Comparison of ENCODE assay signal across 29 cellular contexts in the genomic region with DNA sequence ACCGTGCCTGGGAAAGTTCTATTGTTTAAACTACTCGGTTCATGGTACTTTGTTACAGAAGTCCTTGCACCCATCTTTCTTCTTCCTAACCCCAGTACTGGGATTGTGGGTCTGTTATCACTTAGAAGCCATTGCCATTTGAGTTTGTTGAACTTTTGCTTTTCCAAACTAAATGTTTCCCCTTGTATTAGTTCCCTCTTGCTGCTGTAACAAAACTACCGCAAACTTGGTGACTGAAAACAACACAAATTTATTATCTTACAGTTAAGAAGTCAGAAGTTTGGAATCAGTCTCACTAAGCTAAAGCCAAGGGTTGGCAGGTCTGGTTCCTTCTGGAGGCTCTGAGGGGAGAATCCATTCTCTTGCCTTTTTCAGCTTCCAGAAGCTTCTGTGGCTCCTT. TPM values are rescaled to one million over a fixed set of nuclear protein-coding genes. Genes with fewer than 3 reads are reported as not detected.
"Had no signal": no experiment of that assay in that cellular context is flagged by ENCODE, and none has a peak within 500 bp of the region (broad histone marks: within the 10 kb centered on the region; RNA-seq: fewer than 3 reads in every experiment).

No MANE protein-coding gene starts in this region.

- ATAC-seq: Panc1 had no signal

- H3K4me2 ChIP-seq: KMS-11 had no signal

- H3K27me3 ChIP-seq: brain microvascular endothelial cell, SJCRH30 had no signal

- H3K27ac Mint-ChIP-seq: activated CD4-positive, alpha-beta memory T cell treated with anti-CD3 and anti-CD28 coated beads, Interleukin-2, amount 10 ng/mL, durations not matched to agents 7 days and 5 days; activated CD4-positive, alpha-beta T cell treated with anti-CD3 and anti-CD28 coated beads, Interleukin-2, amount 10 ng/mL, durations not matched to agents 7 days and 5 days had no signal

- H3K9me3 Mint-ChIP-seq: activated CD4-positive, alpha-beta memory T cell treated with anti-CD3 and anti-CD28 coated beads, Interleukin-2, amount 10 ng/mL, durations not matched to agents 7 days and 5 days; activated naive CD4-positive, alpha-beta T cell treated with anti-CD3 and anti-CD28 coated beads for 36 hours; activated T-cell treated with anti-CD3 and anti-CD28 coated beads, Interleukin-2, amount 50 U/mL, for 24 hours had no signal

- H3K27ac ChIP-seq: brain microvascular endothelial cell, KMS-11, SJCRH30, SK-N-MC, WERI-Rb-1 had no signal

- H3K36me3 ChIP-seq: brain microvascular endothelial cell, SJCRH30, WERI-Rb-1 had no signal

- H3K4me3 Mint-ChIP-seq: activated CD4-positive, alpha-beta memory T cell treated with anti-CD3 and anti-CD28 coated beads, Interleukin-2, amount 10 ng/mL, durations not matched to agents 7 days and 5 days; activated CD4-positive, alpha-beta T cell treated with anti-CD3 and anti-CD28 coated beads, Interleukin-2, amount 10 ng/mL, durations not matched to agents 7 days and 5 days; activated naive CD4-positive, alpha-beta T cell treated with anti-CD3 and anti-CD28 coated beads for 36 hours; activated T-cell treated with anti-CD3 and anti-CD28 coated beads, Interleukin-2, amount 50 U/mL, for 24 hours had no signal

- H3K9ac ChIP-seq: KMS-11 had no signal

- H3K4me3 ChIP-seq: SJCRH30, SK-N-MC had no signal

- DNase-seq: activated CD4-positive, alpha-beta memory T cell treated with anti-CD3 and anti-CD28 coated beads, Interleukin-2, amount 10 ng/mL, durations not matched to agents 7 days and 5 days; activated CD4-positive, alpha-beta T cell treated with anti-CD3 and anti-CD28 coated beads for 1 hour; activated CD4-positive, alpha-beta T cell treated with anti-CD3 and anti-CD28 coated beads, Interleukin-2, amount 10 ng/mL, durations not matched to agents 7 days and 5 days; activated CD4-positive, CD25-positive, alpha-beta regulatory T cell; activated gamma-delta T cell treated with Interleukin-2 at 50 U/mL for 16 hours; activated naive CD4-positive, alpha-beta T cell treated with anti-CD3 and anti-CD28 coated beads for 36 hours; activated T-cell treated with anti-CD3 and anti-CD28 coated beads, Interleukin-2, amount 50 U/mL, for 24 hours; amniotic stem cell; aorta; brain microvascular endothelial cell; central memory CD4-positive, alpha-beta T cell; MM.1S; NCI-H1092; NCI-H1436 treated with DMSO at 0.1 percent for 48 hours; NCI-H1694 treated with DMSO at 0.1 percent for 48 hours; NCI-H2029; NCI-H345; NCI-H524 treated with DMSO at 0.1 percent for 48 hours; SHP77; SJCRH30; T1000; WERI-Rb-1 had no signal

RNA-seq across cellular contexts. Expression of gene LAMB4, which starts 6.9 kb away (rescaled TPM):
- total RNA-seq: activated CD4-positive, alpha-beta memory T cell treated with anti-CD3 and anti-CD28 coated beads, Interleukin-2, amount 10 ng/mL, durations not matched to agents 7 days and 5 days; activated CD4-positive, alpha-beta T cell treated with anti-CD3 and anti-CD28 coated beads, Interleukin-2, amount 10 ng/mL, durations not matched to agents 7 days and 5 days; activated naive CD4-positive, alpha-beta T cell treated with anti-CD3 and anti-CD28 coated beads for 36 hours; activated naive CD4-positive, alpha-beta T cell treated with anti-CD3 and anti-CD28 coated beads, Interleukin-2, amount 50 U/mL, for 72 hours; LHCN-M2; SJCRH30; T-helper 1 cell treated with Interleukin-12 subunit alpha and Interleukin-12 subunit beta and Interleukin-4 antibody, amounts not matched to agents 30 ng/mL and 1 ng/mL, for 36 hours; T-helper 2 cell treated with Interferon-gamma antibody and Interleukin-4, amounts not matched to agents 100 ng/mL and 5 ng/mL, for 36 hours had no signal
- polyA plus RNA-seq: aorta had no signal
